ENCODE assay signal across 1 cellular context in the genomic region with DNA sequence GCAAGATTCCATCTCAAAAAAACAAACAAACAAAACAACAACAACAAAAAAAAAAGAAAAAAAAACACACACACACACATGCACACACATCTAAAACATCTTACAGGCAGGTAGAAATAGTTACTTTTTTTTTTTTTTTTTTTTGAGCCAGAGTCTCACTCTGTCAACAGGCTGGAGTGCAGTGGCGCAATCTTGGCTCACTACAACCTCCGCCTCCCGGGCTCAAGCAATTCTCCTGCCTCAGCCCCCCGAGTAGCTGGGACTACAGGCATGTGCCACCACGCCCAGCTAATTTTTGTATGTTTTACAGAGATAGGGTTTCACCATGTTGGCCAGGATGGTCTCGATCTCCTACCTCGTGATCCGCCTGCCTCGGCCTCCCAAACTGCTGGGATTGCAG.
DNase-seq lines count a peak whose midpoint lies in the region; ATAC-seq and TF ChIP-seq lines count a peak whose summit lies in the region.
"Not testable (repeated sequence)": the region's sequence is repeated elsewhere in the genome, so short reads cannot be mapped to it uniquely, and the experiment has no call there.

No MANE protein-coding gene starts in this region.

- H3K4me3 ChIP-seq in upper lobe of right lung = not testable (repeated sequence)

- DNase-seq in upper lobe of right lung = peak; percentile 69

- intact Hi-C loops in upper lobe of right lung (cut with DNase I) = not testable (repeated sequence)

- not testable (repeated sequence) for ATAC-seq in upper lobe of right lung

- H3K9me3 ChIP-seq in upper lobe of right lung = not testable (repeated sequence)

- not testable (repeated sequence) for H3K27me3 ChIP-seq in upper lobe of right lung

- not testable (repeated sequence) for H3K27ac ChIP-seq in upper lobe of right lung

- H3K36me3 ChIP-seq in upper lobe of right lung = not testable (repeated sequence)

- TF ChIP-seq CTCF in upper lobe of right lung (IDR thresholded peaks at IDR 0.05) = not testable (repeated sequence)

- not testable (repeated sequence) for H3K4me1 ChIP-seq in upper lobe of right lung
